19 cellular contexts compared by ENCODE assay signal in the genomic region with DNA sequence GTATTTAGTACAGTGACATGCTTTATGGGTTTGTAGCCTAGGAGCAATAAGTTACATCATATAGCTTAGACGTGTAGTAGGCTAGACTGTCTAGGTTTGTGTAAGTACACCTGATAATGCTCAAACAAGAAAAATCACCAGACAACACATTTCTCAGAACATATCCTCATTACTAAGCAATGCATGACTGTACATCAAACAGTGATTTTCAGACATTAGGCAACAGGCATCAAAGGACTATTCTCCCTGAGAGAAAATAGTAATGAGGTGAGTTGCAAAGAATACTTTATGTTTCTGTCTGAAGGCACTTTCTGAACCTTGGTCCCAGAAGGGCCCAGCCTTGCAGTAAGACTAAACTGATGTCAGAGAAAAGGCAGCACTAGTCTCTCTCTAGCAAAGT. TPM values are rescaled to one million over a fixed set of nuclear protein-coding genes. Genes with fewer than 3 reads are reported as not detected.
DNase-seq lines count a peak whose midpoint lies in the region; ATAC-seq and TF ChIP-seq lines count a peak whose summit lies in the region.
"Had no signal": no experiment of that assay in that cellular context is flagged by ENCODE, and none has a peak within 500 bp of the region (broad histone marks: within the 10 kb centered on the region; RNA-seq: fewer than 3 reads in every experiment).

No MANE protein-coding gene starts in this region.

- H3K4me3 ChIP-seq in RWPE2 (ENCODE audit: severe bottlenecking): no peak overlapping the region
- H3K4me3 ChIP-seq: GM23248, K562, SJCRH30 had no signal

- TF ChIP-seq CTCF in RWPE2 (IDR thresholded peaks at IDR 0.05; ENCODE audit: poor library complexity, severe bottlenecking): no peak

- no peaks in the 10 kb centered on the region for H3K27me3 ChIP-seq in RWPE2 (ENCODE audit: insufficient read depth, poor library complexity, severe bottlenecking)
- H3K27me3 ChIP-seq: SJCRH30 had no signal

- no peak overlapping the region for H3K27ac ChIP-seq in RWPE2 (ENCODE audit: poor library complexity, severe bottlenecking)
- H3K27ac ChIP-seq: GM23248, SJCRH30 had no signal

- DNase-seq in LHCN-M2 (ENCODE audit: low read depth) (peak; percentile 9), RWPE2 (ENCODE audit: low spot score) (no peak), glomerular visceral epithelial cell (ENCODE audit: extremely low spot score) (peak; percentile 0), renal cortical epithelial cell (ENCODE audit: low read depth) (peak; percentile 49), SKM-1 (lab: John Stamatoyannopoulos, UW; ENCODE audit: unreplicated experiment) (no peak), dermis blood vessel endothelial cell (no peak), NCI-H2081 (lab: John Stamatoyannopoulos, UW) (no peak), epidermal melanocyte (ENCODE audit: insufficient read length, low spot score) (no peak)
- DNase-seq: C1 segment of cervical spinal cord; CD8-positive, alpha-beta memory T cell; GM23248; HCEC 1CT; NCI-H1694 treated with DMSO at 0.1 percent for 48 hours; NCI-H2107; NCI-H510A treated with DMSO at 0.1 percent for 48 hours; NCI-H774; OCI-M1; SJCRH30 had no signal

- peak; percentile 89 for ATAC-seq in RWPE2 (ENCODE audit: low read depth)
- ATAC-seq: K562 had no signal

- H3K9me3 ChIP-seq in RWPE2 (ENCODE audit: severe bottlenecking): no peaks in the 10 kb centered on the region
- H3K9me3 ChIP-seq: SJCRH30 had no signal

- H3K4me1 ChIP-seq in RWPE2 (ENCODE audit: insufficient read depth, poor library complexity, severe bottlenecking): no peaks in the 10 kb centered on the region
- H3K4me1 ChIP-seq: SJCRH30 had no signal

- H3K36me3 ChIP-seq in RWPE2 (ENCODE audit: low read depth): no peaks in the 10 kb centered on the region
- H3K36me3 ChIP-seq: SJCRH30 had no signal

RNA-seq across cellular contexts. Expression of a gene that starts 48.4 kb away (rescaled TPM):
- not detected in 2 replicates for total RNA-seq in LHCN-M2 (2014; rRNA removed)
- polyA plus RNA-seq in LHCN-M2 (2012): not detected
- total RNA-seq in renal cortical epithelial cell: 0.15 TPM in 1 of 2 replicates, not detected in the other
- not detected in 2 replicates for total RNA-seq in dermis blood vessel endothelial cell
- total RNA-seq: CD8-positive, alpha-beta memory T cell; GM23248; SJCRH30 had no signal
- polyA plus RNA-seq: CD8-positive, alpha-beta memory T cell; GM23248 had no signal

Comparison
In these comparisons a context has a peak if more than half of its experiments do, and no peak if none do; other contexts are left out.
1. DNase-seq: peak in LHCN-M2 (single experiment), glomerular visceral epithelial cell (single experiment) and renal cortical epithelial cell (single experiment); none in RWPE2 (single experiment), SKM-1 (single experiment), dermis blood vessel endothelial cell (single experiment), NCI-H2081 (0 of 2) and epidermal melanocyte (single experiment).